Comparison of ENCODE assay signal across 19 cellular contexts in genomic region chr9:137391411-137391754, GRCh38. TPM values are rescaled to one million over a fixed set of nuclear protein-coding genes. Genes with fewer than 3 reads are reported as not detected.
A peak's percentile ranks its signal among the peaks of the same experiment; 100 is the strongest.
DNase-seq lines count a peak whose midpoint lies in the region; ATAC-seq and TF ChIP-seq lines count a peak whose summit lies in the region.
"Had no signal": no experiment of that assay in that cellular context is flagged by ENCODE, and none has a peak within 500 bp of the region (broad histone marks: within the 10 kb centered on the region; RNA-seq: fewer than 3 reads in every experiment).

No MANE protein-coding gene starts in this region.

- H3K4me3 ChIP-seq in esophagus squamous epithelium, result peak overlapping the region in 1 of 4 donors; percentile 28
- no peak overlapping the region for H3K4me3 ChIP-seq in mucosa of descending colon
- no peak overlapping the region for H3K4me3 ChIP-seq in thyroid gland (replicated peaks in 1 of 3)
- no peak overlapping the region for H3K4me3 ChIP-seq in smooth muscle cell

- DNase-seq in HT-29 (ENCODE audit: low spot score) (peak; percentile 80), esophagus squamous epithelium (lab: John Stamatoyannopoulos, UW) (no peak), mucosa of descending colon (peak; percentile 84 to 90 (median 87)), thyroid gland (peak; percentile 20 to 22), smooth muscle cell (lab: John Stamatoyannopoulos, UW; ENCODE audit: unreplicated experiment) (no peak), AG08396 (ENCODE audit: low spot score) (no peak), SHP77 treated with DMSO at 0.1 percent for 48 hours (lab: John Stamatoyannopoulos, UW) (no peak)
- DNase-seq: activated CD4-positive, alpha-beta T cell treated with anti-CD3 and anti-CD28 coated beads for 48 hours; activated CD8-positive, alpha-beta memory T cell treated with anti-CD3 and anti-CD28 coated beads, Interleukin-2, amount 50 U/mL, for 4 hours; activated gamma-delta T cell treated with Interleukin-2 at 50 U/mL for 16 hours; Calu3; cerebellar nuclear complex; foreskin fibroblast; GOT3; KBM-7; NCI-H748 treated with DMSO at 0.1 percent for 48 hours had no signal

- no peak overlapping the region for H3K4me2 ChIP-seq in smooth muscle cell

- TF ChIP-seq CTCF in esophagus squamous epithelium (IDR thresholded peaks at IDR 0.05), result no peak
- TF ChIP-seq CTCF in mucosa of descending colon (IDR thresholded peaks at IDR 0.05), result no peak
- no peak for TF ChIP-seq CTCF in thyroid gland (IDR thresholded peaks at IDR 0.05)
- TF ChIP-seq CTCF in smooth muscle cell (IDR thresholded peaks at IDR 0.05; ENCODE audit: borderline replicate concordance, insufficient read depth, poor library complexity, severe bottlenecking), result no peak

- H3K27me3 ChIP-seq in esophagus squamous epithelium (no peaks in the 10 kb centered on the region), thyroid gland (no peaks in the 10 kb centered on the region), smooth muscle cell (ENCODE audit: low read depth) (no peaks in the 10 kb centered on the region)

- H3K4me1 ChIP-seq in esophagus squamous epithelium (peaks cover 0 to 21% (median 6%) of the 10 kb centered on the region in 3 donors), mucosa of descending colon (ENCODE audit: low read depth) (peaks cover 18% of the 10 kb centered on the region), thyroid gland (peaks cover 0 to 13% of the 10 kb centered on the region in 2 donors), smooth muscle cell (ENCODE audit: low read depth) (no peaks in the 10 kb centered on the region)

- H3K27ac ChIP-seq in esophagus squamous epithelium (peak overlapping the region; percentile 1 to 86 (median 60)), thyroid gland (peak overlapping the region in 2 of 3 donors; percentile 61 to 63), smooth muscle cell (ENCODE audit: low read depth) (no peak overlapping the region)

- H3F3A ChIP-seq in smooth muscle cell (ENCODE audit: low read depth), result no peaks in the 10 kb centered on the region

- intact Hi-C loops in esophagus squamous epithelium (cut with DNase I), result no loop called here
- intact Hi-C loops in mucosa of descending colon (cut with DNase I, micrococcal nuclease), result no loop called here
- intact Hi-C loops in thyroid gland (cut with DNase I), result no loop called here

- WGBS in esophagus squamous epithelium, 2 donors, result 80 to 100% methylated on average over 2 to 3 of the region's 22 CpGs
- WGBS in thyroid gland, 2 donors, result 74 to 92% methylated on average over 5 to 20 of the region's 22 CpGs
- 89% methylated on average over 14 of the region's 22 CpGs for WGBS in smooth muscle cell (ENCODE audit: low lambda C conversion rate)

- no peak overlapping the region for H3K9ac ChIP-seq in smooth muscle cell (ENCODE audit: low read depth)

- no peaks in the 10 kb centered on the region for H3K9me3 ChIP-seq in esophagus squamous epithelium
- no peaks in the 10 kb centered on the region for H3K9me3 ChIP-seq in mucosa of descending colon
- no peaks in the 10 kb centered on the region for H3K9me3 ChIP-seq in thyroid gland
- no peaks in the 10 kb centered on the region for H3K9me3 ChIP-seq in smooth muscle cell (replicated peaks; ENCODE audit: low read depth)

- TF ChIP-seq POLR2A in esophagus squamous epithelium (IDR thresholded peaks at IDR 0.05) (no peak), thyroid gland (IDR thresholded peaks at IDR 0.05) (no peak)

- ATAC-seq in mucosa of descending colon (peak; percentile 91), HG03457 (IDR thresholded peaks at IDR 0.05; ENCODE audit: unreplicated experiment) (no peak)
- ATAC-seq: natural killer cell treated with Interleukin-12 subunit alpha and Interleukin-12 subunit beta and Interleukin-15 and Interleukin-18, amount 100 ng/mL, for 72 hours; SK-N-SH treated with all-trans-retinoic acid at 6 μM for 48 hours had no signal

- H3K79me2 ChIP-seq in smooth muscle cell (ENCODE audit: low read depth), result no peaks in the 10 kb centered on the region

- peaks cover 20% of the 10 kb centered on the region for H4K20me1 ChIP-seq in smooth muscle cell (ENCODE audit: low read depth)

- peaks cover 0 to 51% (median 0%) of the 10 kb centered on the region in 3 donors for H3K36me3 ChIP-seq in esophagus squamous epithelium
- H3K36me3 ChIP-seq in mucosa of descending colon (ENCODE audit: low read depth), result no peaks in the 10 kb centered on the region
- peaks cover 0 to 4% of the 10 kb centered on the region in 2 donors for H3K36me3 ChIP-seq in thyroid gland
- H3K36me3 ChIP-seq in smooth muscle cell (ENCODE audit: low read depth), result no peaks in the 10 kb centered on the region

- no peak overlapping the region for H2AFZ ChIP-seq in smooth muscle cell (ENCODE audit: low read depth)

RNA-seq across cellular contexts. Expression of gene EXD3, which starts 31.6 kb away (rescaled TPM):
- 7.6 and 14.1 TPM in 2 replicates for total RNA-seq in HT-29 (2014; rRNA removed; shearing (Covaris generic))
- 10 to 100 TPM in 2 of 4 donors, 1 to 10 TPM in 2; 2.8 to 16.8 (median 9.1) TPM for total RNA-seq in esophagus squamous epithelium
- 10 to 100 TPM; 39.4 to 56.7 (median 40.1) TPM for total RNA-seq in mucosa of descending colon
- total RNA-seq in thyroid gland, result 10 to 100 TPM; 13.0 to 32.0 (median 26.6) TPM
- total RNA-seq in smooth muscle cell, result 3.1 and 10.4 TPM in 2 replicates
- 12.5 and 15.7 TPM in 2 replicates for polyA plus RNA-seq in smooth muscle cell

RNA-seq across cellular contexts. Expression of gene NOXA1, which starts 31.8 kb away (rescaled TPM):
- total RNA-seq in HT-29 (2014; rRNA removed; shearing (Covaris generic)), result 1.5 and 3.7 TPM in 2 replicates
- total RNA-seq in esophagus squamous epithelium (1 to 10 TPM; 2.1 to 7.4 (median 4.8) TPM), mucosa of descending colon (10 to 100 TPM; 18.0 to 41.5 (median 27.2) TPM), thyroid gland (10 to 100 TPM in 2 of 4 donors, 1 to 10 TPM in 2; 5.4 to 16.6 (median 10.0) TPM), smooth muscle cell (0.09 and 0.90 TPM in 2 replicates)
- polyA plus RNA-seq in smooth muscle cell, result 0.81 and 3.8 TPM in 2 replicates

RNA-seq across cellular contexts. Expression of gene ENTPD8, which starts 49.8 kb away (rescaled TPM):
- total RNA-seq in HT-29 (2014; rRNA removed; shearing (Covaris generic)), result 0.76 and 1.3 TPM in 2 replicates
- not detected for total RNA-seq in esophagus squamous epithelium
- 100 to 1,000 TPM in 1 of 3 donors, 10 to 100 TPM in 2; 36.7 to 127 (median 74.8) TPM for total RNA-seq in mucosa of descending colon
- total RNA-seq in thyroid gland, result under 1 TPM in 2 of 4 donors, not detected in 2; 0.29 to 0.78 TPM
- total RNA-seq in smooth muscle cell, result not detected in 2 replicates
- polyA plus RNA-seq in smooth muscle cell, result not detected in 2 replicates
- total RNA-seq: natural killer cell treated with Interleukin-12 subunit alpha and Interleukin-12 subunit beta and Interleukin-15 and Interleukin-18, amount 100 ng/mL, for 72 hours had no signal

Comparison
In these comparisons a context has a peak if more than half of its experiments do, and no peak if none do; other contexts are left out.
1. DNase-seq: peak in HT-29 (single experiment), mucosa of descending colon (3 of 3) and thyroid gland (2 of 2); none in esophagus squamous epithelium (single experiment), smooth muscle cell (single experiment), AG08396 (single experiment) and SHP77 treated with DMSO at 0.1 percent for 48 hours (single experiment).
2. RNA of gene ENTPD8, which starts 49.8 kb away (total RNA-seq): 36.7 to 127 TPM in mucosa of descending colon; 0.76 to 1.3 TPM in HT-29, 0.29 to 0.78 TPM in thyroid gland, not detected in esophagus squamous epithelium and not detected in smooth muscle cell; every median in the first group is over 10 times any median in the second.